Comparison of ENCODE assay signal across 21 cellular contexts in the genomic region with DNA sequence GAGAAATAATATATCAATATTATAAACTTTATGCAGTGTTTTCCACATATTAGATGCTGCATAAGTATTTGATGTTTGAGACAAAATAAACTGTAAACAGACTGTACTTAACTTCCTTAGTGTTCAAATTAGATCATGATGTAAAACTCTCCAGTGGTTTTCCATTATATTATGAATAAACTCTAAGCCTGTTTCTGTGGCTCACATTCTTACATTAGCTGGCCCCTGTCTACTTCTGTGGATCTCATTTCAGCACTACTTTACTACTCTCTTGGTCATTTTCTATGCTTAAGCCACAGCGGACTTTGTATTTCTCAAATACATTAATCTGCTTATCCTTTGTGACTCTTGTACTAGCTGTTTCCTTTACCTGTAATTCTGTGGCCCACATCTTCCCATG. TPM values are rescaled to one million over a fixed set of nuclear protein-coding genes. Genes with fewer than 3 reads are reported as not detected.
DNase-seq lines count a peak whose midpoint lies in the region; ATAC-seq and TF ChIP-seq lines count a peak whose summit lies in the region.
"Had no signal": no experiment of that assay in that cellular context is flagged by ENCODE, and none has a peak within 500 bp of the region (broad histone marks: within the 10 kb centered on the region; RNA-seq: fewer than 3 reads in every experiment).

No MANE protein-coding gene starts in this region.

- peak overlapping the region; percentile 35 for H3K27ac ChIP-seq in substantia nigra (ENCODE audit: low read depth, low read length, poor library complexity, severe bottlenecking)
- H3K27ac ChIP-seq in gastroesophageal sphincter = peak overlapping the region in 2 of 4 donors; percentile 8 to 50
- H3K27ac ChIP-seq: BLaER1 treated with 17β-estradiol and CSF1 and Interleukin-3, amounts not matched to agents 10 nM and 100 nM; HL-60; upper lobe of right lung had no signal

- H3K4me1 ChIP-seq in gastroesophageal sphincter = peaks cover 0 to 30% (median 5%) of the 10 kb centered on the region in 3 donors

- no peak for TF ChIP-seq EP300 in gastroesophageal sphincter (IDR thresholded peaks at IDR 0.05)

- no peaks in the 10 kb centered on the region for H3K36me3 ChIP-seq in gastroesophageal sphincter
- H3K36me3 ChIP-seq: BLaER1 treated with 17β-estradiol and CSF1 and Interleukin-3, amounts not matched to agents 10 nM and 100 nM; pancreas; upper lobe of right lung had no signal

- no peak for TF ChIP-seq CTCF in endothelial cell (IDR thresholded peaks at IDR 0.05; ENCODE audit: unreplicated experiment)
- no peak for TF ChIP-seq CTCF in nephron (IDR thresholded peaks at IDR 0.05; ENCODE audit: unreplicated experiment in 3 of 3)
- no peak for TF ChIP-seq CTCF in gastroesophageal sphincter (IDR thresholded peaks at IDR 0.05)
- no peak for TF ChIP-seq CTCF in lower leg skin (IDR thresholded peaks at IDR 0.05)

- TF ChIP-seq POLR2A in gastroesophageal sphincter (IDR thresholded peaks at IDR 0.05) (no peak), lower leg skin (IDR thresholded peaks at IDR 0.05) (no peak)

- DNase-seq in Right ventricle myocardium superior = no peak
- DNase-seq in Right ventricle myocardium inferior (ENCODE audit: missing footprints) = no peak
- no peak for DNase-seq in endothelial cell (ENCODE audit: low spot score)
- no peak for DNase-seq in substantia nigra (lab: John Stamatoyannopoulos, UW)
- no peak for DNase-seq in putamen (ENCODE audit: low spot score)
- no peak for DNase-seq in lower leg skin (ENCODE audit: low spot score in 2 of 2)
- DNase-seq: activated CD4-positive, alpha-beta T cell treated with anti-CD3 and anti-CD28 coated beads, Interleukin-2, amount 10 ng/mL, durations not matched to agents 24 days and 14 days; activated CD8-positive, alpha-beta memory T cell treated with anti-CD3 and anti-CD28 coated beads, Interleukin-2, amount 50 U/mL, for 4 hours; activated effector memory CD4-positive, alpha-beta T cell treated with anti-CD3 and anti-CD28 coated beads, Interleukin-2, amount 50 U/mL, for 16 hours; cortex of kidney; DMS 273 treated with DMSO at 0.1 percent for 48 hours; glutamatergic neuron; NCI-H2107; NCI-H748 treated with DMSO at 0.1 percent for 48 hours; pancreas; stimulated activated naive CD4-positive, alpha-beta T cell; upper lobe of right lung had no signal

- ATAC-seq in Right ventricle myocardium superior (ENCODE audit: poor library complexity) (peak; percentile 24), Right ventricle myocardium inferior (no peak), gastroesophageal sphincter (no peak)
- ATAC-seq: upper lobe of right lung had no signal

- peak overlapping the region; percentile 69 for H3K27ac Mint-ChIP-seq in endothelial cell (ENCODE audit: unreplicated experiment)
- peak overlapping the region; percentile 79 to 93 (median 92) for H3K27ac Mint-ChIP-seq in nephron
- H3K27ac Mint-ChIP-seq: activated CD4-positive, alpha-beta T cell treated with anti-CD3 and anti-CD28 coated beads, Interleukin-2, amount 10 ng/mL, durations not matched to agents 24 days and 14 days had no signal

- peaks cover 23% of the 10 kb centered on the region for H3K4me1 Mint-ChIP-seq in endothelial cell (ENCODE audit: unreplicated experiment)
- H3K4me1 Mint-ChIP-seq in nephron = peaks cover 12% of the 10 kb centered on the region
- H3K4me1 Mint-ChIP-seq: activated CD4-positive, alpha-beta T cell treated with anti-CD3 and anti-CD28 coated beads, Interleukin-2, amount 10 ng/mL, durations not matched to agents 24 days and 14 days had no signal

- H3K36me3 Mint-ChIP-seq in endothelial cell (ENCODE audit: low read depth, unreplicated experiment) (peaks cover 5% of the 10 kb centered on the region), nephron (ENCODE audit: low read depth) (peaks cover 34% of the 10 kb centered on the region)

- 90 to 94% methylated on average over 1 of the region's 1 CpG for WGBS in gastroesophageal sphincter (ENCODE audit: low coverage in 1 of 2), 2 donors
- 90 to 96% methylated on average over 1 of the region's 1 CpG for WGBS in lower leg skin, 2 donors

- intact Hi-C loops in Right ventricle myocardium superior (cut with DNase I) (no loop called here), Right ventricle myocardium inferior (cut with DNase I) (no loop called here), lower leg skin (cut with DNase I; ENCODE audit: low total_unique reads) (no loop called here)

- H3K4me3 Mint-ChIP-seq in endothelial cell (ENCODE audit: unreplicated experiment) (no peak overlapping the region), nephron (no peak overlapping the region)
- H3K4me3 Mint-ChIP-seq: activated CD4-positive, alpha-beta T cell treated with anti-CD3 and anti-CD28 coated beads, Interleukin-2, amount 10 ng/mL, durations not matched to agents 24 days and 14 days had no signal

- no peaks in the 10 kb centered on the region for H3K9me3 ChIP-seq in gastroesophageal sphincter
- H3K9me3 ChIP-seq: pancreas, upper lobe of right lung had no signal

- no peaks in the 10 kb centered on the region for H3K27me3 ChIP-seq in gastroesophageal sphincter
- H3K27me3 ChIP-seq: BLaER1 treated with 17β-estradiol and CSF1 and Interleukin-3, amounts not matched to agents 10 nM and 100 nM; pancreas; upper lobe of right lung had no signal

- H3K9me3 Mint-ChIP-seq in endothelial cell (ENCODE audit: unreplicated experiment) = no peaks in the 10 kb centered on the region
- H3K9me3 Mint-ChIP-seq in nephron = peaks cover 24% of the 10 kb centered on the region

- H3K4me3 ChIP-seq in gastroesophageal sphincter = no peak overlapping the region
- no peak overlapping the region for H3K4me3 ChIP-seq in lower leg skin (ENCODE audit: low read depth, poor library complexity, severe bottlenecking)
- H3K4me3 ChIP-seq: BLaER1 treated with 17β-estradiol and CSF1 and Interleukin-3, amounts not matched to agents 10 nM and 100 nM; pancreas; upper lobe of right lung had no signal

- H3K27me3 Mint-ChIP-seq in endothelial cell (ENCODE audit: unreplicated experiment) (no peaks in the 10 kb centered on the region), nephron (ENCODE audit: low read depth) (no peaks in the 10 kb centered on the region)

RNA-seq across cellular contexts. Expression of gene ARHGEF12, which starts 55.6 kb away (rescaled TPM):
- total RNA-seq in Right ventricle myocardium superior (81.7 TPM), Right ventricle myocardium inferior (81.7 TPM), endothelial cell (ENCODE audit: unreplicated experiment) (128 TPM), gastroesophageal sphincter (100 to 1,000 TPM in 3 of 4 donors, 10 to 100 TPM in 1; 99.7 to 135 (median 112) TPM), lower leg skin (100 to 1,000 TPM; 124 to 153 (median 132) TPM)
